8 cellular contexts compared by ENCODE assay signal in the genomic region with DNA sequence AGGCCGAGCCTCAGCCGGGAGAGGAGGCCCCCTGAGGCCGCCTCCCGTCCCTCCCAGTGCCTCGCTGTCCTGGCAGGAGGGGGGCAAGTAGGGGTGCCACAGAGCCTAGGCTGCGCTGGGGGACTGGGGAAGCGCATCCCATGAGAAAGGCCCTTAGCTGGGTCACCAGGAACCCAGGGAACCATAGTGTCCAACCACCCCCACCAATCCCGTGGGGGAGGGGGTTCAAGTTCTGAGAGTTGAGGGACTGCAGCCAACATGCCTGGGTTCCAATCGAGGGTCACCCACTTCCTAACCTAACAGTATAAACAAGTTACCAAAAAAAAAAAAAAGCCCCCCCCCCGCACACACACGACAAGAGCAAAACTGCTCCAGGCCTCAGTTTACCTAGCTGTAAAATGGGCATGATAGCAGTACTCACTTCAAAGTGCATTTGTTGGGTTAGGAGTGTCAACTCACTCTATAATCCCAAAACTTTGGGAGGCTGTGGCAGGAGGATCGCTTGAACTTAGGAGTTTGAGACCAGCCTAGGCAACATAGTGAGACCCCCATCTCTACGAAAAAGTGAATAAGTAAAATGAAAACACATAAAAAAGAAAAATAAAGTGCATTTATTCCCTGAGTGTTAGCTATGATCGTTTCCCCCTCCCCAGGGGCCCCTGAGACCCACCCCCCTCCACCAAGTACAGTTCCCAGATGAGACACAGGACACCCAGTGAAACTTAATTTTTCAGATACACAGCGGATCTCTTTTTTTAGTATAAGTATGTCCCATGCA. TPM values are rescaled to one million over a fixed set of nuclear protein-coding genes. Genes with fewer than 3 reads are reported as not detected.
DNase-seq lines count a peak whose midpoint lies in the region; ATAC-seq and TF ChIP-seq lines count a peak whose summit lies in the region.

No MANE protein-coding gene starts in this region.

- peaks cover 22% of the 10 kb centered on the region for H3K4me1 ChIP-seq in iPS-18a (ENCODE audit: control insufficient read depth, low read depth, low read length)

- no peaks in the 10 kb centered on the region for H3K27me3 ChIP-seq in HL-60 (ENCODE audit: insufficient read depth, poor library complexity, severe bottlenecking)
- no peaks in the 10 kb centered on the region for H3K27me3 ChIP-seq in iPS-18a (ENCODE audit: control insufficient read depth, insufficient read depth, low read length)

- no peaks in the 10 kb centered on the region for H3K27me3 Mint-ChIP-seq in activated T-helper 2 cell treated with anti-CD3 and anti-CD28 coated beads, Interferon-gamma antibody, Interleukin-2, Interleukin-4, amounts not matched to agents 10 μg/mL and 5 μg/mL and 100 μg/mL, durations not matched to agents 14 hours and 24 hours and 36 hours (ENCODE audit: low read depth)
- H3K27me3 Mint-ChIP-seq in stimulated activated naive B cell treated with anti-CD40 and anti-IgM and Interleukin-4, amounts not matched to agents 10 μg/mL and 1 μg/mL and 100 μg/mL, for 72 hours: no peaks in the 10 kb centered on the region

- no peaks in the 10 kb centered on the region for H3K9me3 ChIP-seq in iPS-18a (ENCODE audit: control insufficient read depth, low read depth, low read length)

- peaks cover 44% of the 10 kb centered on the region for H3K4me1 Mint-ChIP-seq in activated T-helper 2 cell treated with anti-CD3 and anti-CD28 coated beads, Interferon-gamma antibody, Interleukin-2, Interleukin-4, amounts not matched to agents 10 μg/mL and 5 μg/mL and 100 μg/mL, durations not matched to agents 14 hours and 24 hours and 36 hours (ENCODE audit: low read depth)
- peaks cover 36 to 61% of the 10 kb centered on the region in 2 donors for H3K4me1 Mint-ChIP-seq in stimulated activated naive B cell treated with anti-CD40 and anti-IgM and Interleukin-4, amounts not matched to agents 10 μg/mL and 1 μg/mL and 100 μg/mL, for 72 hours

- peak overlapping the region; percentile 98 for H3K9ac ChIP-seq in iPS-18a (ENCODE audit: low read length)

- H3K27ac ChIP-seq in HL-60 (replicated peaks): peak overlapping the region; percentile 100
- peak overlapping the region; percentile 89 for H3K27ac ChIP-seq in iPS-18a (ENCODE audit: low read length)

- no peak for ATAC-seq in stimulated activated naive B cell treated with anti-CD40 and anti-IgM and Interleukin-4, amounts not matched to agents 10 μg/mL and 1 μg/mL and 100 μg/mL, for 72 hours (replicated peaks)
- no peak for ATAC-seq in GM18517 (IDR thresholded peaks at IDR 0.05; ENCODE audit: unreplicated experiment)

- in situ Hi-C loops in G401 (cut with HindIII; ENCODE audit: low sequenced_read_pairs): no loop called here

- H3K4me3 ChIP-seq in HL-60 (replicated peaks; ENCODE audit: insufficient read depth, low read length) (peak overlapping the region; percentile 31), iPS-18a (ENCODE audit: low read length) (peak overlapping the region; percentile 76)

- no peaks in the 10 kb centered on the region for H3K36me3 ChIP-seq in iPS-18a (ENCODE audit: control insufficient read depth, low read depth, low read length)

- peak overlapping the region; percentile 55 for H3K27ac Mint-ChIP-seq in activated T-helper 2 cell treated with anti-CD3 and anti-CD28 coated beads, Interferon-gamma antibody, Interleukin-2, Interleukin-4, amounts not matched to agents 10 μg/mL and 5 μg/mL and 100 μg/mL, durations not matched to agents 14 hours and 24 hours and 36 hours
- peak overlapping the region; percentile 100 for H3K27ac Mint-ChIP-seq in stimulated activated naive B cell treated with anti-CD40 and anti-IgM and Interleukin-4, amounts not matched to agents 10 μg/mL and 1 μg/mL and 100 μg/mL, for 72 hours

- no peaks in the 10 kb centered on the region for H3K9me3 Mint-ChIP-seq in activated T-helper 2 cell treated with anti-CD3 and anti-CD28 coated beads, Interferon-gamma antibody, Interleukin-2, Interleukin-4, amounts not matched to agents 10 μg/mL and 5 μg/mL and 100 μg/mL, durations not matched to agents 14 hours and 24 hours and 36 hours
- H3K9me3 Mint-ChIP-seq in stimulated activated naive B cell treated with anti-CD40 and anti-IgM and Interleukin-4, amounts not matched to agents 10 μg/mL and 1 μg/mL and 100 μg/mL, for 72 hours: no peaks in the 10 kb centered on the region

- DNase-seq in HL-60 (ENCODE audit: low read depth in 1 of 2, low spot score in 1 of 2) (no peak), NCI-H146 (lab: John Stamatoyannopoulos, UW) (no peak), G401 (ENCODE audit: low spot score) (no peak)
- no peak for DNase-seq in activated T-helper 2 cell treated with anti-CD3 and anti-CD28 coated beads, Interferon-gamma antibody, Interleukin-2, Interleukin-4, amounts not matched to agents 10 μg/mL and 5 μg/mL and 100 μg/mL, durations not matched to agents 14 hours and 24 hours and 36 hours (ENCODE audit: low spot score)
- DNase-seq in stimulated activated naive B cell treated with anti-CD40 and anti-IgM and Interleukin-4, amounts not matched to agents 10 μg/mL and 1 μg/mL and 100 μg/mL, for 72 hours: no peak
- no peak for DNase-seq in stimulated activated CD4-positive, alpha-beta T cell treated with anti-CD3 and anti-CD28 coated beads, Interleukin-4, amount 100 ng/mL, for 1 hour

- TF ChIP-seq CTCF in HL-60 (IDR thresholded peaks at IDR 0.05; ENCODE audit: insufficient read depth, low read length): no peak

- no peaks in the 10 kb centered on the region for H3K36me3 Mint-ChIP-seq in activated T-helper 2 cell treated with anti-CD3 and anti-CD28 coated beads, Interferon-gamma antibody, Interleukin-2, Interleukin-4, amounts not matched to agents 10 μg/mL and 5 μg/mL and 100 μg/mL, durations not matched to agents 14 hours and 24 hours and 36 hours (ENCODE audit: low read depth)
- H3K36me3 Mint-ChIP-seq in stimulated activated naive B cell treated with anti-CD40 and anti-IgM and Interleukin-4, amounts not matched to agents 10 μg/mL and 1 μg/mL and 100 μg/mL, for 72 hours: peaks cover 0 to under 1% of the 10 kb centered on the region in 2 donors

- intact Hi-C loops in activated T-helper 2 cell treated with anti-CD3 and anti-CD28 coated beads, Interferon-gamma antibody, Interleukin-2, Interleukin-4, amounts not matched to agents 10 μg/mL and 5 μg/mL and 100 μg/mL, durations not matched to agents 14 hours and 24 hours and 36 hours (cut with micrococcal nuclease): loop anchor here (1.0 to 2.0 kb wide), 3 partner anchors 9 to 15 kb away; no protein-coding TSS in a partner anchor

- H3K4me3 Mint-ChIP-seq in activated T-helper 2 cell treated with anti-CD3 and anti-CD28 coated beads, Interferon-gamma antibody, Interleukin-2, Interleukin-4, amounts not matched to agents 10 μg/mL and 5 μg/mL and 100 μg/mL, durations not matched to agents 14 hours and 24 hours and 36 hours (ENCODE audit: low read depth): peak overlapping the region; percentile 17
- H3K4me3 Mint-ChIP-seq in stimulated activated naive B cell treated with anti-CD40 and anti-IgM and Interleukin-4, amounts not matched to agents 10 μg/mL and 1 μg/mL and 100 μg/mL, for 72 hours: peak overlapping the region; percentile 53 to 87

RNA-seq across cellular contexts. Expression of gene NANOS3, which starts 28.8 kb away (rescaled TPM):
- total RNA-seq in activated T-helper 2 cell treated with anti-CD3 and anti-CD28 coated beads, Interferon-gamma antibody, Interleukin-2, Interleukin-4, amounts not matched to agents 10 μg/mL and 5 μg/mL and 100 μg/mL, durations not matched to agents 14 hours and 24 hours and 36 hours: 1.6 and 1.8 TPM in 2 replicates
- 3.0 and 6.3 TPM in 2 replicates for total RNA-seq in G401 (2014; rRNA removed; shearing (Covaris generic))

RNA-seq across cellular contexts. Expression of gene ZSWIM4, which starts 52.8 kb away (rescaled TPM):
- 9.8 and 10.6 TPM in 2 replicates for total RNA-seq in activated T-helper 2 cell treated with anti-CD3 and anti-CD28 coated beads, Interferon-gamma antibody, Interleukin-2, Interleukin-4, amounts not matched to agents 10 μg/mL and 5 μg/mL and 100 μg/mL, durations not matched to agents 14 hours and 24 hours and 36 hours
- total RNA-seq in G401 (2014; rRNA removed; shearing (Covaris generic)): 5.2 and 8.1 TPM in 2 replicates

RNA-seq across cellular contexts. Expression of gene BRME1, which starts 57.8 kb away (rescaled TPM):
- 14.9 and 15.3 TPM in 2 replicates for total RNA-seq in activated T-helper 2 cell treated with anti-CD3 and anti-CD28 coated beads, Interferon-gamma antibody, Interleukin-2, Interleukin-4, amounts not matched to agents 10 μg/mL and 5 μg/mL and 100 μg/mL, durations not matched to agents 14 hours and 24 hours and 36 hours
- total RNA-seq in G401 (2014; rRNA removed; shearing (Covaris generic)): 2.9 and 6.6 TPM in 2 replicates

RNA-seq across cellular contexts. Expression of gene CC2D1A, which starts 57.9 kb away (rescaled TPM):
- 36.9 and 41.5 TPM in 2 replicates for total RNA-seq in activated T-helper 2 cell treated with anti-CD3 and anti-CD28 coated beads, Interferon-gamma antibody, Interleukin-2, Interleukin-4, amounts not matched to agents 10 μg/mL and 5 μg/mL and 100 μg/mL, durations not matched to agents 14 hours and 24 hours and 36 hours
- 11.9 and 17.5 TPM in 2 replicates for total RNA-seq in G401 (2014; rRNA removed; shearing (Covaris generic))
